Comparison of ENCODE assay signal across 20 cellular contexts in genomic region chr9:122200960-122201635, GRCh38. TPM values are rescaled to one million over a fixed set of nuclear protein-coding genes. Genes with fewer than 3 reads are reported as not detected.
DNase-seq lines count a peak whose midpoint lies in the region; ATAC-seq, FAIRE-seq and TF ChIP-seq lines count a peak whose summit lies in the region.
"Had no signal": no experiment of that assay in that cellular context is flagged by ENCODE, and none has a peak within 500 bp of the region (broad histone marks: within the 10 kb centered on the region; RNA-seq: fewer than 3 reads in every experiment).

No MANE protein-coding gene starts in this region.

- no peak overlapping the region for H3K4me3 ChIP-seq in bronchial epithelial cell (ENCODE audit: low read depth, low read length)
- H3K4me3 ChIP-seq in gastroesophageal sphincter = no peak overlapping the region

- DNase-seq in AG20443 (ENCODE audit: low spot score) (peak; percentile 72), M059J (ENCODE audit: low read depth) (peak; percentile 78), bronchial epithelial cell (ENCODE audit: low read depth) (peak; percentile 36), kidney tubule cell (ENCODE audit: low spot score) (peak; percentile 27), hepatic stellate cell (ENCODE audit: low spot score) (no peak)
- no peak for DNase-seq in activated naive CD4-positive, alpha-beta T cell (lab: John Stamatoyannopoulos, UW)
- DNase-seq: activated CD4-positive, alpha-beta T cell treated with anti-CD3 and anti-CD28 coated beads for 36 hours; activated naive CD8-positive, alpha-beta T cell treated with anti-CD3 and anti-CD28 coated beads, Interleukin-2, amount 10 ng/mL, durations not matched to agents 7 days and 5 days; DND-41; foreskin melanocyte; NCI-H1436; NCI-H510A treated with DMSO at 0.1 percent for 48 hours; stimulated activated CD4-positive, alpha-beta T cell treated with anti-CD3 and anti-CD28 coated beads, Interleukin-15, amount 100 ng/mL, for 24 hours had no signal

- TF ChIP-seq CTCF in bronchial epithelial cell (IDR thresholded peaks at IDR 0.05; ENCODE audit: insufficient read depth, low read length, severe bottlenecking) (no peak), gastroesophageal sphincter (IDR thresholded peaks at IDR 0.05) (no peak)

- no peak for ATAC-seq in gastroesophageal sphincter
- ATAC-seq in activated CD4-positive, CD25-positive, alpha-beta regulatory T cell treated with anti-CD3 and anti-CD28 coated beads, Interleukin-2, amount 50 U/mL, for 24 hours = no peak
- ATAC-seq: Panc1 had no signal

- H3K9me3 ChIP-seq in gastroesophageal sphincter = no peaks in the 10 kb centered on the region

- no peak for FAIRE-seq in bronchial epithelial cell (lab: Jason Lieb, UNC)
- FAIRE-seq: GM12892, islet of Langerhans had no signal

- H3K36me3 ChIP-seq in bronchial epithelial cell (ENCODE audit: control insufficient read depth, insufficient read depth, low read length) (no peaks in the 10 kb centered on the region), gastroesophageal sphincter (no peaks in the 10 kb centered on the region)

- H3K4me1 ChIP-seq in gastroesophageal sphincter = no peaks in the 10 kb centered on the region

- TF ChIP-seq EP300 in gastroesophageal sphincter (IDR thresholded peaks at IDR 0.05) = no peak

- H3K27ac ChIP-seq in gastroesophageal sphincter = no peak overlapping the region

- TF ChIP-seq POLR2A in gastroesophageal sphincter (IDR thresholded peaks at IDR 0.05) = no peak

- H3K27me3 ChIP-seq in bronchial epithelial cell (ENCODE audit: control insufficient read depth, insufficient read depth, low read length) (peaks cover 3% of the 10 kb centered on the region), gastroesophageal sphincter (peaks cover 9% of the 10 kb centered on the region)

- 82 to 92% methylated on average over 4 to 8 of the region's 8 CpGs for WGBS in gastroesophageal sphincter (ENCODE audit: low coverage in 1 of 2), 2 donors

RNA-seq across cellular contexts. Expression of gene LHX6, which starts 27.7 kb away (rescaled TPM):
- 0.05 and 0.37 TPM in 2 replicates for total RNA-seq in M059J (2014; rRNA removed; shearing (Covaris generic))
- total RNA-seq in bronchial epithelial cell (0.13 and 0.26 TPM in 2 replicates), gastroesophageal sphincter (10 to 100 TPM in 1 of 4 donors, 1 to 10 TPM in 3; 1.7 to 13.0 (median 4.9) TPM)
- total RNA-seq: activated naive CD8-positive, alpha-beta T cell treated with anti-CD3 and anti-CD28 coated beads, Interleukin-2, amount 10 ng/mL, durations not matched to agents 7 days and 5 days; T-helper 1 cell treated with Interleukin-12 subunit alpha and Interleukin-12 subunit beta and Interleukin-4 antibody, amounts not matched to agents 30 ng/mL and 1 ng/mL, for 36 hours had no signal

RNA-seq across cellular contexts. Expression of gene MORN5, which starts 41.4 kb away (rescaled TPM):
- not detected in 2 replicates for total RNA-seq in M059J (2014; rRNA removed; shearing (Covaris generic))
- total RNA-seq in bronchial epithelial cell (not detected in 2 replicates), gastroesophageal sphincter (1 to 10 TPM in 1 of 4 donors, not detected in 3; 6.2 TPM)
- total RNA-seq: activated CD4-positive, alpha-beta T cell treated with anti-CD3 and anti-CD28 coated beads for 36 hours; activated naive CD8-positive, alpha-beta T cell treated with anti-CD3 and anti-CD28 coated beads, Interleukin-2, amount 10 ng/mL, durations not matched to agents 7 days and 5 days; omental fat pad; T-helper 1 cell treated with Interleukin-12 subunit alpha and Interleukin-12 subunit beta and Interleukin-4 antibody, amounts not matched to agents 30 ng/mL and 1 ng/mL, for 36 hours had no signal

RNA-seq across cellular contexts. Expression of gene NDUFA8, which starts 41.5 kb away (rescaled TPM):
- 69.3 and 93.4 TPM in 2 replicates for total RNA-seq in M059J (2014; rRNA removed; shearing (Covaris generic))
- total RNA-seq in bronchial epithelial cell (34.2 and 39.4 TPM in 2 replicates), gastroesophageal sphincter (10 to 100 TPM; 39.0 to 84.0 (median 71.9) TPM)

Comparison
In these comparisons a context has a peak if more than half of its experiments do, and no peak if none do; other contexts are left out.
1. DNase-seq: peak in AG20443 (single experiment), M059J (single experiment), bronchial epithelial cell (single experiment) and kidney tubule cell (single experiment); none in hepatic stellate cell (single experiment) and activated naive CD4-positive, alpha-beta T cell (0 of 4).